Comparison of ENCODE assay signal across 11 cellular contexts in the genomic region with DNA sequence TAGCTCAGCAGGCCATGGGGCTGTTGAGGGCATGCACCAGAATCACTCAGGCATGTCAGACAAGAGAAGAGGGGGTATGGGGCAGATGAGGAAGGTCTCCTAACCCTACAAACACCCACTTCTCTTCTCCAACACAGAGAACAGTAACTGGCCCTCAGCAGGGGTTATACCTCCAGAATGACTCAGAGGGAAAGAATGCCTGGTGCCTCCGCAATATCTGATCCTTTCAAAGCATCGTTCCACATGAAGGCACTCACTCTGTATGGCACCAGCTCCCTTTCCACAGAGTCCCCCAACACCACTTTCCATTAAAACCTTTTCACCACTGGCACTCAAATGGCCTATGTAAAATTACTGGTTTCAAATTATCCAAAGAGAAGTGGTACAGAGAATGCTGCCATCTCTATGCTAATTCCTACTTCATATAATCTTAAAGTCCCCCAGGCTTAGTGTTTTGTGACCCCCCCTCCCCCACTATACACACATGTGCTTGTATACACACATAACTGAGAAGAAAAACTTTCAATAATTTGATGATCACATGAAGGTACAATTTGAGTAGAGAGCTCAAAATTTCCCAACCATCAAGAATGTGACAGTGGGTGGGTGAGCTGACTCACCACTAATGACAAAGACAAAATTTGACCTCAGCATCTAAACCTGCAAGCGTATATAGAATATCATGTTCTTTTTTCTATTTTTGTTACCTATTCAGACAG.
DNase-seq lines count a peak whose midpoint lies in the region; ATAC-seq and TF ChIP-seq lines count a peak whose summit lies in the region.
"Had no signal": no experiment of that assay in that cellular context is flagged by ENCODE, and none has a peak within 500 bp of the region (broad histone marks: within the 10 kb centered on the region; RNA-seq: fewer than 3 reads in every experiment).

No MANE protein-coding gene starts in this region.

- no peak overlapping the region for H3K4me3 Mint-ChIP-seq in naive thymus-derived CD4-positive, alpha-beta T cell

- TF ChIP-seq RAD21 in IMR-90 (IDR thresholded peaks at IDR 0.05; ENCODE audit: low read length): no peak

- H2BK5ac ChIP-seq in IMR-90 (ENCODE audit: low read depth, low read length, poor library complexity, severe bottlenecking) (no peak overlapping the region), mesendoderm (ENCODE audit: low read length) (no peak overlapping the region)

- H3K4me3 ChIP-seq in IMR-90 (ENCODE audit: insufficient read depth, low read depth, low read length) (no peak overlapping the region), mesendoderm (ENCODE audit: low read length) (no peak overlapping the region), colonic mucosa (no peak overlapping the region)
- H3K4me3 ChIP-seq in naive thymus-derived CD4-positive, alpha-beta T cell (ENCODE audit: low read length): no peak overlapping the region

- peak overlapping the region; percentile 43; the same call in 1 of the 2 replicates for H4K91ac ChIP-seq in IMR-90 (ENCODE audit: insufficient read depth, low read depth, low read length)

- BruUV-seq in IMR-90 (replicated peaks; lab: Mats Ljungman, UMichigan): no TSS peak

- no peaks in the 10 kb centered on the region for H3K36me3 Mint-ChIP-seq in naive thymus-derived CD4-positive, alpha-beta T cell

- H2AK5ac ChIP-seq in IMR-90 (ENCODE audit: low read depth, low read length): peak overlapping the region; percentile 66
- H2AK5ac ChIP-seq in mesendoderm (ENCODE audit: low read length): no peak overlapping the region

- peak overlapping the region; percentile 48 for H2AK9ac ChIP-seq in IMR-90 (replicated peaks; ENCODE audit: low read depth, low read length, poor library complexity)

- peaks cover 34% of the 10 kb centered on the region for H3K79me2 ChIP-seq in mesendoderm (ENCODE audit: control insufficient read depth, insufficient read depth, low read length)

- no peak overlapping the region for H3K23ac ChIP-seq in IMR-90 (ENCODE audit: low read depth, low read length)
- no peak overlapping the region for H3K23ac ChIP-seq in mesendoderm (ENCODE audit: low read length)

- H2BK20ac ChIP-seq in IMR-90 (ENCODE audit: low read depth, low read length): peak overlapping the region; percentile 36; the same call in 1 of the 2 replicates

- CTCF ChIA-PET in IMR-90 (lab: Yijun Ruan, JAX): interaction anchor here (0.8 kb wide), 1 partner anchor 8 kb away, joined by 3 read pairs; no protein-coding TSS in a partner anchor
- CTCF ChIA-PET in naive thymus-derived CD4-positive, alpha-beta T cell (lab: Charles Lee): no interaction called here

- no peak overlapping the region for H3K56ac ChIP-seq in IMR-90 (ENCODE audit: extremely low read depth, insufficient read depth, low read length)
- H3K56ac ChIP-seq in mesendoderm (ENCODE audit: low read length): peak overlapping the region; percentile 43

- no peak overlapping the region for H3K9ac ChIP-seq in IMR-90 (ENCODE audit: low read depth, low read length)
- H3K9ac ChIP-seq in mesendoderm (ENCODE audit: low read length): no peak overlapping the region
- no peak overlapping the region for H3K9ac ChIP-seq in colonic mucosa (ENCODE audit: low read depth in 2 of 2, low read length in 2 of 2)

- in situ Hi-C loops in IMR-90 (cut with MboI; ENCODE audit: low sequenced_read_pairs): no loop called here

- H3K9me3 Mint-ChIP-seq in naive thymus-derived CD4-positive, alpha-beta T cell: no peaks in the 10 kb centered on the region

- no peak overlapping the region for H3K27ac ChIP-seq in IMR-90 (ENCODE audit: insufficient read depth, low read length)
- H3K27ac ChIP-seq in mesendoderm (ENCODE audit: low read depth, low read length): peak overlapping the region; percentile 71
- H3K27ac ChIP-seq in naive thymus-derived CD4-positive, alpha-beta T cell (ENCODE audit: low read depth, low read length): no peak overlapping the region
- H3K27ac ChIP-seq in colonic mucosa: no peak overlapping the region

- dilution Hi-C loops in IMR-90 (cut with HindIII; ENCODE audit: low sequenced_read_pairs, unreplicated experiment): no loop called here

- peaks cover 0 to 6% (median 0%) of the 10 kb centered on the region in 5 donors for H3K27me3 Mint-ChIP-seq in naive thymus-derived CD4-positive, alpha-beta T cell

- no peak for TF ChIP-seq CTCF in IMR-90 (conservative IDR thresholded peaks at IDR 0.05; ENCODE audit: low read depth, low read length)
- no peak for TF ChIP-seq CTCF in colonic mucosa (IDR thresholded peaks at IDR 0.05)

- H4K5ac ChIP-seq in IMR-90 (ENCODE audit: low read depth, low read length) (no peak overlapping the region), mesendoderm (ENCODE audit: low read length) (no peak overlapping the region)

- H2AFZ ChIP-seq in IMR-90 (replicated peaks; ENCODE audit: low read length, poor library complexity): peak overlapping the region; percentile 18

- H3K27me3 ChIP-seq in IMR-90 (ENCODE audit: control insufficient read depth, insufficient read depth, low read length) (no peaks in the 10 kb centered on the region), mesendoderm (ENCODE audit: insufficient read depth, low read length, poor library complexity) (no peaks in the 10 kb centered on the region), colonic mucosa (no peaks in the 10 kb centered on the region)
- H3K27me3 ChIP-seq in naive thymus-derived CD4-positive, alpha-beta T cell (ENCODE audit: control insufficient read depth in 2 of 2, insufficient read depth in 2 of 2, low read length in 2 of 2): no peaks in the 10 kb centered on the region

- 0 out of 2 replicates have a peak overlapping the region, but pooled peaks have one; percentile 7 for H3K14ac ChIP-seq in IMR-90 (replicated peaks; ENCODE audit: low read depth, low read length)

- peaks cover 20% of the 10 kb centered on the region for H3K9me1 ChIP-seq in IMR-90 (ENCODE audit: insufficient read depth, low read length)

- peak overlapping the region; percentile 28 for H3K4ac ChIP-seq in IMR-90 (ENCODE audit: low read depth, low read length)
- H3K4ac ChIP-seq in mesendoderm (ENCODE audit: low read depth, low read length): no peak overlapping the region

- H3K9me3 ChIP-seq in IMR-90 (ENCODE audit: control insufficient read depth, insufficient read depth, low read length): no peaks in the 10 kb centered on the region
- H3K9me3 ChIP-seq in naive thymus-derived CD4-positive, alpha-beta T cell (ENCODE audit: control insufficient read depth in 2 of 3, low read length in 3 of 3): no peaks in the 10 kb centered on the region
- no peaks in the 10 kb centered on the region for H3K9me3 ChIP-seq in colonic mucosa

- no peak overlapping the region for H3K4me2 ChIP-seq in IMR-90 (ENCODE audit: low read depth, low read length)
- no peak overlapping the region for H3K4me2 ChIP-seq in mesendoderm (ENCODE audit: low read length)

- H3K36me3 ChIP-seq in IMR-90 (ENCODE audit: control insufficient read depth, insufficient read depth, low read length) (no peaks in the 10 kb centered on the region), mesendoderm (ENCODE audit: control insufficient read depth, insufficient read depth, low read length) (no peaks in the 10 kb centered on the region), colonic mucosa (no peaks in the 10 kb centered on the region)
- no peaks in the 10 kb centered on the region for H3K36me3 ChIP-seq in naive thymus-derived CD4-positive, alpha-beta T cell (ENCODE audit: control insufficient read depth in 2 of 3, insufficient read depth in 3 of 3, low read length in 3 of 3)

- H3K4me1 Mint-ChIP-seq in naive thymus-derived CD4-positive, alpha-beta T cell: no peaks in the 10 kb centered on the region

- WGBS in IMR-90 (ENCODE audit: extremely low coverage in 2 of 2, insufficient read length in 1 of 2), 2 experiments: no CpG with 5 or more reads among the region's 3 CpGs
- WGBS in mesendoderm (ENCODE audit: extremely low coverage, insufficient coverage, low lambda C conversion rate): no CpG with 5 or more reads among the region's 3 CpGs

- H3K79me1 ChIP-seq in IMR-90 (ENCODE audit: low read depth in 1 of 2, low read length in 2 of 2): peaks cover 0 to 25% of the 10 kb centered on the region in 2 experiments; a peak in 3 of 4 replicates
- peaks cover 20% of the 10 kb centered on the region for H3K79me1 ChIP-seq in mesendoderm (ENCODE audit: low read length)

- H4K20me1 ChIP-seq in IMR-90 (ENCODE audit: insufficient read depth, low read length): no peaks in the 10 kb centered on the region; the same call in 1 of the 2 replicates

- H2BK15ac ChIP-seq in IMR-90 (ENCODE audit: low read depth, low read length) (no peak overlapping the region), mesendoderm (replicated peaks; ENCODE audit: low read depth) (no peak overlapping the region)

- DNase-seq in EL: peak; percentile 78
- DNase-seq in IMR-90: peak; percentile 66
- peak; percentile 43 for DNase-seq in amniotic epithelial cell (ENCODE audit: low read depth)
- peak; percentile 95 for DNase-seq in mesendoderm
- DNase-seq in naive thymus-derived CD4-positive, alpha-beta T cell: no peak
- no peak for DNase-seq in amniotic stem cell (lab: John Stamatoyannopoulos, UW)
- no peak for DNase-seq in colonic mucosa
- DNase-seq: cerebellar nuclear complex, NCI-H1105 had no signal

- no peak for TF ChIP-seq POLR2A in IMR-90 (IDR thresholded peaks at IDR 0.05; ENCODE audit: low read depth, low read length)

- H2BK120ac ChIP-seq in IMR-90 (ENCODE audit: low read depth, low read length) (peak overlapping the region; percentile 2; the same call in 1 of the 2 replicates), mesendoderm (ENCODE audit: low read depth, low read length) (no peak overlapping the region)

- intact Hi-C loops in IMR-90 (cut with micrococcal nuclease) (no loop called here), colonic mucosa (cut with DNase I) (no loop called here)
- intact Hi-C loops in naive thymus-derived CD4-positive, alpha-beta T cell (cut with micrococcal nuclease): no loop called here

- peak overlapping the region in 1 of 9 donors; percentile 27 for H3K27ac Mint-ChIP-seq in naive thymus-derived CD4-positive, alpha-beta T cell

- H4K8ac ChIP-seq in IMR-90 (ENCODE audit: low read depth in 2 of 2, low read length in 2 of 2): no peak overlapping the region; a peak in 1 of 4 replicates
- H4K8ac ChIP-seq in mesendoderm (ENCODE audit: low read depth, low read length): no peak overlapping the region

- no peak overlapping the region for H3K18ac ChIP-seq in IMR-90 (ENCODE audit: low read depth, low read length)
- peak overlapping the region; percentile 56 for H3K18ac ChIP-seq in mesendoderm (ENCODE audit: low read length)

- ATAC-seq in IMR-90 (ENCODE audit: low read depth) (peak; percentile 37), HG02884 (IDR thresholded peaks at IDR 0.05; ENCODE audit: unreplicated experiment) (no peak)
- no peak for ATAC-seq in naive thymus-derived CD4-positive, alpha-beta T cell
- ATAC-seq: left lobe of liver had no signal

- POLR2A ChIA-PET in IMR-90 (lab: Charles Lee; ENCODE audit: unreplicated experiment): no interaction called here
- POLR2A ChIA-PET in naive thymus-derived CD4-positive, alpha-beta T cell (lab: Charles Lee): interaction anchor here (0.6 kb wide), 1 partner anchor 45 kb away, joined by 3 read pairs; no protein-coding TSS in a partner anchor

- H3K4me1 ChIP-seq in IMR-90 (ENCODE audit: control insufficient read depth, insufficient read depth, low read length) (peaks cover 7% of the 10 kb centered on the region), mesendoderm (ENCODE audit: control insufficient read depth, low read depth, low read length) (peaks cover 19% of the 10 kb centered on the region), colonic mucosa (no peaks in the 10 kb centered on the region)
- no peaks in the 10 kb centered on the region for H3K4me1 ChIP-seq in naive thymus-derived CD4-positive, alpha-beta T cell (ENCODE audit: control insufficient read depth in 2 of 2, insufficient read depth in 2 of 2, low read length in 2 of 2)

Comparison
In these comparisons a context has a peak if more than half of its experiments do, and no peak if none do; other contexts are left out.
1. DNase-seq: peak in EL (single experiment), IMR-90 (single experiment), amniotic epithelial cell (single experiment) and mesendoderm (single experiment); none in naive thymus-derived CD4-positive, alpha-beta T cell (0 of 9), amniotic stem cell (single experiment) and colonic mucosa (single experiment).